ENCODE assay signal across 13 cellular contexts in the genomic region with DNA sequence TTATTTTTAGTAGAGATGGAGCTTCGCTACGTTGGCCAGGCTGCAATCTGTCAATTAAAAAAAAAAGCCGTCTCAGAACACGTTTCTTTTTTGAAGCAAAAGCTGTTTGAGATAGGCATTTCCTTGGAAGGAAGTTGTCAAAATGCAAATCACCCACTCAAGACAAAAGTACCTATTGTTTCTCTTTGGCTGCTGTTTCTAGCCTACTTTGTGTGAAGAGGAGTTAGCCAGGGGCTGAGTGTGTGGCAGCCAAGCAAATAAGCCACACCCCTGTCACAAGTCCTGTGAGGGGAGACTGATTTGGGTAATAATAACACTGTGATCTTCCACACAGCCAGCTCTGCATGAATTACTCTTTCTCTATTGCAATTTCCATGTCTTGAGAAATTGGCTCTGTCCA. TPM values are rescaled to one million over a fixed set of nuclear protein-coding genes. Genes with fewer than 3 reads are reported as not detected.
DNase-seq lines count a peak whose midpoint lies in the region; ATAC-seq and TF ChIP-seq lines count a peak whose summit lies in the region.
"Had no signal": no experiment of that assay in that cellular context is flagged by ENCODE, and none has a peak within 500 bp of the region (broad histone marks: within the 10 kb centered on the region; RNA-seq: fewer than 3 reads in every experiment).

No MANE protein-coding gene starts in this region.

- H3K4me3 Mint-ChIP-seq in natural killer cell (no peak overlapping the region), type B pancreatic cell (no peak overlapping the region)
- H3K4me3 Mint-ChIP-seq: CD14-positive monocyte; T-helper 2 cell treated with Interferon-gamma antibody and Interleukin-4, amounts not matched to agents 5 μg/mL and 100 μg/mL, for 36 hours had no signal

- H3K4me1 Mint-ChIP-seq in natural killer cell (no peaks in the 10 kb centered on the region), type B pancreatic cell (ENCODE audit: unreplicated experiment) (peaks cover 4% of the 10 kb centered on the region)
- H3K4me1 Mint-ChIP-seq: CD14-positive monocyte had no signal

- H3K9me3 Mint-ChIP-seq in natural killer cell (peaks cover 0 to 2% of the 10 kb centered on the region in 2 donors), type B pancreatic cell (peaks cover 11% of the 10 kb centered on the region)
- H3K9me3 Mint-ChIP-seq: T-helper 2 cell treated with Interferon-gamma antibody and Interleukin-4, amounts not matched to agents 5 μg/mL and 100 μg/mL, for 36 hours had no signal

- no peak overlapping the region for H3K27ac Mint-ChIP-seq in natural killer cell
- no peak overlapping the region for H3K27ac Mint-ChIP-seq in type B pancreatic cell
- H3K27ac Mint-ChIP-seq: T-helper 2 cell treated with Interferon-gamma antibody and Interleukin-4, amounts not matched to agents 5 μg/mL and 100 μg/mL, for 36 hours had no signal

- intact Hi-C loops in natural killer cell (cut with micrococcal nuclease) = no loop called here

- ATAC-seq in GM21367 (IDR thresholded peaks at IDR 0.05; ENCODE audit: unreplicated experiment) (peak; percentile 81), HG03342 (IDR thresholded peaks at IDR 0.05; ENCODE audit: unreplicated experiment) (peak; percentile 87), natural killer cell (no peak), HG02970 (IDR thresholded peaks at IDR 0.05; ENCODE audit: low FRiP score, unreplicated experiment) (no peak)

- TF ChIP-seq CTCF in GM12864 (IDR thresholded peaks at IDR 0.05; ENCODE audit: low read depth, low read length, missing control alignments) (no peak), natural killer cell (IDR thresholded peaks at IDR 0.05) (no peak), type B pancreatic cell (conservative IDR thresholded peaks at IDR 0.05) (no peak)

- H3K27me3 Mint-ChIP-seq in natural killer cell (ENCODE audit: low read depth in 2 of 2) = peaks cover 2 to 4% of the 10 kb centered on the region in 2 donors
- no peaks in the 10 kb centered on the region for H3K27me3 Mint-ChIP-seq in type B pancreatic cell

- H3K4me3 ChIP-seq in GM12864 (ENCODE audit: low read depth, low read length) = peak overlapping the region; percentile 46

- H3K36me3 Mint-ChIP-seq in natural killer cell (no peaks in the 10 kb centered on the region), type B pancreatic cell (no peaks in the 10 kb centered on the region)
- H3K36me3 Mint-ChIP-seq: CD14-positive monocyte had no signal

- peak; percentile 31 for DNase-seq in GM12864 (ENCODE audit: low read depth)
- DNase-seq in germinal center (ENCODE audit: low spot score) = peak; percentile 59
- no peak for DNase-seq in natural killer cell
- no peak for DNase-seq in hepatic stellate cell (ENCODE audit: low spot score)
- DNase-seq in type B pancreatic cell (ENCODE audit: extremely low spot score, unreplicated experiment) = no peak
- DNase-seq: foreskin fibroblast, mesenchymal stem cell, NCI-H1105 treated with DMSO at 0.1 percent for 48 hours had no signal

RNA-seq across cellular contexts. Expression of a gene that starts 47.4 kb away (rescaled TPM):
- total RNA-seq in natural killer cell (1 to 10 TPM; 1.4 to 1.6 (median 1.5) TPM), type B pancreatic cell (ENCODE audit: low replicate concordance) (13.1 and 54.0 TPM in 2 replicates)

Comparison
In these comparisons a context has a peak if more than half of its experiments do, and no peak if none do; other contexts are left out.
1. DNase-seq: peak in GM12864 (single experiment) and germinal center (single experiment); none in natural killer cell (single experiment), hepatic stellate cell (single experiment) and type B pancreatic cell (single experiment).
2. ATAC-seq: peak in GM21367 (single experiment) and HG03342 (single experiment); none in natural killer cell (0 of 3) and HG02970 (single experiment).